15 cellular contexts compared by ENCODE assay signal in genomic region chr2:220227272-220227920, GRCh38.
DNase-seq lines count a peak whose midpoint lies in the region; ATAC-seq and TF ChIP-seq lines count a peak whose summit lies in the region.
"Had no signal": no experiment of that assay in that cellular context is flagged by ENCODE, and none has a peak within 500 bp of the region (broad histone marks: within the 10 kb centered on the region; RNA-seq: fewer than 3 reads in every experiment).

No MANE protein-coding gene starts in this region.

- CTCF ChIA-PET in AG04449 (lab: Yijun Ruan, JAX) (no interaction called here), HCT116 (lab: Charles Lee) (no interaction called here)

- ATAC-seq in HCT116 (no peak), GM18519 (IDR thresholded peaks at IDR 0.05; ENCODE audit: low FRiP score, unreplicated experiment) (no peak)
- ATAC-seq: activated CD4-positive, CD25-positive, alpha-beta regulatory T cell treated with anti-CD3 and anti-CD28 coated beads, Interleukin-2, amount 50 U/mL, for 24 hours had no signal

- TF ChIP-seq CTCF in AG04449 (IDR thresholded peaks at IDR 0.05; ENCODE audit: insufficient read depth, low read length, missing control alignments) (no peak), HCT116 (IDR thresholded peaks at IDR 0.05 in 2 of 3, conservative IDR thresholded peaks at IDR 0.05 in 1 of 3; ENCODE audit: borderline replicate concordance in 1 of 3, insufficient read depth in 1 of 3, low read depth in 2 of 3, low read length in 2 of 3) (no peak), thyroid gland (IDR thresholded peaks at IDR 0.05) (no peak), GM20000 (IDR thresholded peaks at IDR 0.05; ENCODE audit: extremely low read depth, missing control alignments) (no peak), WERI-Rb-1 (IDR thresholded peaks at IDR 0.05; ENCODE audit: low read depth, low read length) (no peak)

- H3K79me2 ChIP-seq in HCT116 (ENCODE audit: insufficient read depth, low read length): no peaks in the 10 kb centered on the region

- peak overlapping the region; percentile 94; the same call in 1 of the 2 replicates for H3K27ac ChIP-seq in HCT116 (ENCODE audit: low read depth, low read length)
- H3K27ac ChIP-seq in thyroid gland: no peak overlapping the region
- H3K27ac ChIP-seq in WERI-Rb-1: no peak overlapping the region
- H3K27ac ChIP-seq: coronary artery, ovary had no signal

- H3K36me3 ChIP-seq in HCT116 (ENCODE audit: control insufficient read depth in 1 of 2, insufficient read depth in 2 of 2, low read length in 2 of 2): no peaks in the 10 kb centered on the region
- no peaks in the 10 kb centered on the region for H3K36me3 ChIP-seq in thyroid gland
- no peaks in the 10 kb centered on the region for H3K36me3 ChIP-seq in WERI-Rb-1
- H3K36me3 ChIP-seq: ovary had no signal

- no peak for TF ChIP-seq RAD21 in HCT116 (IDR thresholded peaks at IDR 0.05; ENCODE audit: low read depth)

- DNase-seq in AG04449 (ENCODE audit: low read depth, low spot score) (peak; percentile 50), HCT116 (ENCODE audit: low read depth, low spot score) (no peak), amniotic stem cell (lab: John Stamatoyannopoulos, UW) (peak; percentile 26), kidney glomerular epithelial cell (lab: John Stamatoyannopoulos, UW) (peak; percentile 49), thyroid gland (no peak), GM20000 (ENCODE audit: low spot score) (no peak), WERI-Rb-1 (no peak)
- DNase-seq: activated CD8-positive, alpha-beta memory T cell treated with anti-CD3 and anti-CD28 coated beads, Interleukin-2, amount 50 U/mL, for 4 hours; DND-41; erythroblast; NCI-H2227 treated with DMSO at 0.1 percent for 48 hours; ovary had no signal

- H4K20me1 ChIP-seq in HCT116 (ENCODE audit: insufficient read depth): no peaks in the 10 kb centered on the region

- intact Hi-C loops in HCT116 (cut with micrococcal nuclease) (no loop called here), thyroid gland (cut with DNase I) (no loop called here)

- no peaks in the 10 kb centered on the region for H3K9me2 ChIP-seq in HCT116 (ENCODE audit: insufficient read depth)

- peak overlapping the region; percentile 60 for H3K9ac ChIP-seq in HCT116 (ENCODE audit: low read length)

- peak overlapping the region; percentile 87 for H3K4me2 ChIP-seq in HCT116 (ENCODE audit: low read length)

- H3K9me3 ChIP-seq in HCT116 (ENCODE audit: control insufficient read depth in 1 of 2, insufficient read depth in 1 of 2, low read depth in 1 of 2, low read length in 2 of 2) (no peaks in the 10 kb centered on the region), thyroid gland (no peaks in the 10 kb centered on the region), WERI-Rb-1 (ENCODE audit: severe bottlenecking) (no peaks in the 10 kb centered on the region)
- H3K9me3 ChIP-seq: ovary had no signal

- RAD21 ChIA-PET in HCT116 (lab: Charles Lee; ENCODE audit: low non-redundant PET in 1 of 2, low total read pairs in 2 of 2, uncharacterized antibody in 2 of 2, unreplicated experiment in 2 of 2): no interaction called here

- H3K4me1 ChIP-seq in HCT116 (ENCODE audit: control insufficient read depth in 1 of 2, insufficient read depth in 2 of 2, low read length in 2 of 2) (peaks cover 65 to 81% of the 10 kb centered on the region in 2 experiments), thyroid gland (no peaks in the 10 kb centered on the region)

- TF ChIP-seq POLR2A in HCT116 (IDR thresholded peaks at IDR 0.05; ENCODE audit: borderline replicate concordance, extremely low read depth, insufficient read depth, insufficient read length) (no peak), thyroid gland (IDR thresholded peaks at IDR 0.05) (no peak)

- no peak overlapping the region for H3K4me3 ChIP-seq in AG04449 (ENCODE audit: low read depth, low read length)
- H3K4me3 ChIP-seq in HCT116 (replicated peaks in 1 of 2; ENCODE audit: low read depth in 1 of 2, low read length in 2 of 2): peak overlapping the region in 1 of 2 experiments; percentile 52; a peak in 2 of 4 replicates
- no peak overlapping the region for H3K4me3 ChIP-seq in thyroid gland (replicated peaks in 1 of 3)
- H3K4me3 ChIP-seq in WERI-Rb-1 (ENCODE audit: low read depth, low read length): no peak overlapping the region
- H3K4me3 ChIP-seq: coronary artery, ovary had no signal

- H2AFZ ChIP-seq in HCT116 (ENCODE audit: low read depth, low read length, poor library complexity, severe bottlenecking): no peak overlapping the region

- POLR2A ChIA-PET in AG04449 (lab: Yijun Ruan, JAX): no interaction called here
- POLR2A ChIA-PET in HCT116 (lab: Charles Lee): no interaction called here

- no TSS peak for BruUV-seq in HCT116 (replicated peaks; lab: Mats Ljungman, UMichigan)

- H3K27me3 ChIP-seq in HCT116 (ENCODE audit: insufficient read depth, low read length): no peaks in the 10 kb centered on the region
- H3K27me3 ChIP-seq in thyroid gland: no peaks in the 10 kb centered on the region
- no peaks in the 10 kb centered on the region for H3K27me3 ChIP-seq in WERI-Rb-1 (ENCODE audit: insufficient read depth, low read depth, severe bottlenecking)
- H3K27me3 ChIP-seq: ovary had no signal

- WGBS in thyroid gland, 2 donors: 71 to 76% methylated on average over 4 of the region's 4 CpGs

TF ChIP-seq in HCT116, 20 proteins besides CTCF, POLR2A, EP300 and RAD21:
- no peak for TF ChIP-seq TCF7L2 (IDR thresholded peaks at IDR 0.05; ENCODE audit: borderline replicate concordance, extremely low read depth, insufficient read depth, insufficient read length)
- TF ChIP-seq EZH2phosphoT487 (IDR thresholded peaks at IDR 0.05; ENCODE audit: borderline replicate concordance): no peak
- TF ChIP-seq ELF1 (IDR thresholded peaks at IDR 0.05; ENCODE audit: borderline replicate concordance, low read depth): 0 out of 2 replicates have a peak, but pooled peaks have one; percentile 9

Comparison
In these comparisons a context has a peak if more than half of its experiments do, and no peak if none do; other contexts are left out.
1. DNase-seq: peak in AG04449 (single experiment), amniotic stem cell (single experiment) and kidney glomerular epithelial cell (single experiment); none in HCT116 (single experiment), thyroid gland (0 of 2), GM20000 (single experiment) and WERI-Rb-1 (single experiment).